In the genomic region with DNA sequence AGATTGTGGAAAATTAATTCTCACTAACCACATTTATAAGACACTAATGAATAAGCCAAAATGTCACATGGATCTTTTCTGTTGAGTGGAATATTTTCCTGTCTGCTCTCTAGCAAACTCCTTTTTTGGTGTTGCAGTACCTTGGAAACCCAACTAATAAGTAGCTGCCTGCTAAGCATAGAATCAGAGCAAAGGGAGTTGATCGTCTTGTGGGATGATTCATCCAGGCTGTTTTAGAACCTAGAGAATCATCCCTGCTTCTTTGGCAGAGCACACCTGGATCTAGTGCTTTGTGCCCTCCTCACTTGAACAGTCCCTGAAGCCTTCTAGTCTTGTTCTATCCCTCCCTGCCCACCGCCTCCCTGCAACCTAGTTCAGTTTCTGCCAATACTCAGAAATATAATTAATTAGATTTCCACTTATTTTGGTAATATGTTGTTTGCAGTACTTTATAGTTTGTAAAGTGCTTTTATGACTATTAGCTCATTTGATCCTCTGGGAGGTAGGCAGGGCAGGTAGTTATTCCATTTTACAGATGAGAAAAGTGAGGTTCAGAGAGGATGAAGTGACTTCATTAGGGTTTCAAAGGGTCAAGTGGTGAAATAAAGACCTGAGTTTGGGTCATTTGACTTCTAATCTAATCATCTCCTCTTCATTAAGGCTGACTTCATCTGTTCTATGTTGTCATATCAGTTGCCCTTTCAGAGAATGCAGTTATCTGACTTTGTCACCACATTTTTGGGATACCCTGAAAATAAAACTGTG, we compare ENCODE assay signal across 9 cellular contexts. TPM values are rescaled to one million over a fixed set of nuclear protein-coding genes. Genes with fewer than 3 reads are reported as not detected.
DNase-seq lines count a peak whose midpoint lies in the region; ATAC-seq and TF ChIP-seq lines count a peak whose summit lies in the region.
"Had no signal": no experiment of that assay in that cellular context is flagged by ENCODE, and none has a peak within 500 bp of the region (broad histone marks: within the 10 kb centered on the region; RNA-seq: fewer than 3 reads in every experiment).

No MANE protein-coding gene starts in this region.

- BruUV-seq in Panc1 (replicated peaks; lab: Mats Ljungman, UMichigan), result TSS peak; percentile 74

- H3K36me3 ChIP-seq in Panc1 (ENCODE audit: control insufficient read depth, insufficient read depth, low read length) (no peaks in the 10 kb centered on the region), esophagus (ENCODE audit: control insufficient read depth in 2 of 2, insufficient read depth in 2 of 2, low read length in 1 of 2) (no peaks in the 10 kb centered on the region), H7 (replicated peaks; ENCODE audit: control insufficient read depth, insufficient read depth, low read length) (no peaks in the 10 kb centered on the region), ascending aorta (no peaks in the 10 kb centered on the region)

- H3K4me3 Mint-ChIP-seq in progenitor cell of endocrine pancreas (ENCODE audit: low read depth), result peak overlapping the region; percentile 86

- TF ChIP-seq CTCF in Panc1 (IDR thresholded peaks at IDR 0.05), result no peak
- TF ChIP-seq CTCF in progenitor cell of endocrine pancreas (IDR thresholded peaks at IDR 0.05; ENCODE audit: unreplicated experiment), result no peak
- TF ChIP-seq CTCF in ascending aorta (IDR thresholded peaks at IDR 0.05), result no peak

- CTCF ChIA-PET in Panc1 (lab: Charles Lee), result no interaction called here

- peak; percentile 7 for DNase-seq in EL
- DNase-seq in Panc1 (ENCODE audit: low read depth, low spot score), result no peak
- DNase-seq in progenitor cell of endocrine pancreas (ENCODE audit: low spot score, unreplicated experiment), result no peak
- DNase-seq in H7, result no peak
- DNase-seq in ascending aorta (ENCODE audit: low spot score in 2 of 2), result no peak
- DNase-seq: activated CD4-positive, CD25-positive, alpha-beta regulatory T cell treated with anti-CD3 and anti-CD28 coated beads, Interleukin-2, amount 50 U/mL, for 72 hours had no signal

- POLR2A ChIA-PET in Panc1 (lab: Charles Lee), result interaction anchor here (0.6 kb wide), 1 partner anchor 113 kb away, joined by 6 read pairs; no protein-coding TSS in a partner anchor

- intact Hi-C loops in Panc1 (cut with micrococcal nuclease; ENCODE audit: unreplicated experiment) (no loop called here), ascending aorta (cut with DNase I) (no loop called here)

- H3K9me3 Mint-ChIP-seq in progenitor cell of endocrine pancreas (ENCODE audit: low read depth), result no peaks in the 10 kb centered on the region

- no peaks in the 10 kb centered on the region for H3K27me3 ChIP-seq in Panc1 (ENCODE audit: control insufficient read depth, insufficient read depth, low read length)
- no peaks in the 10 kb centered on the region for H3K27me3 ChIP-seq in esophagus (ENCODE audit: control insufficient read depth in 1 of 2, insufficient read depth in 2 of 2, low read length in 2 of 2)
- peaks cover 2% of the 10 kb centered on the region; the same call in 1 of the 2 replicates for H3K27me3 ChIP-seq in H7 (ENCODE audit: control insufficient read depth, insufficient read depth, low read length)
- H3K27me3 ChIP-seq in ascending aorta, result no peaks in the 10 kb centered on the region

- H3K4me3 ChIP-seq in Panc1 (ENCODE audit: low read depth in 2 of 2, low read length in 2 of 2) (no peak overlapping the region), esophagus (ENCODE audit: low read depth in 1 of 2, low read length in 2 of 2) (no peak overlapping the region), H7 (ENCODE audit: insufficient read depth, low read depth, low read length) (no peak overlapping the region), ascending aorta (peak overlapping the region in 1 of 2 donors; percentile 99)

- in situ Hi-C loops in Panc1 (cut with HindIII; ENCODE audit: low pct_unique_long_range_greater_than_20kb, low sequenced_read_pairs), result no loop called here

- H3K27ac ChIP-seq in Panc1 (ENCODE audit: low read length) (peak overlapping the region; percentile 84; the same call in 1 of the 2 replicates), esophagus (ENCODE audit: low read depth in 2 of 2, low read length in 1 of 2) (peak overlapping the region; percentile 48 to 49), ascending aorta (peak overlapping the region in 1 of 2 donors; percentile 97)

- ATAC-seq in Panc1 (no peak), HG03097 (IDR thresholded peaks at IDR 0.05; ENCODE audit: low FRiP score, unreplicated experiment) (no peak), GM21447 (IDR thresholded peaks at IDR 0.05; ENCODE audit: unreplicated experiment) (no peak)

- H3K27me3 Mint-ChIP-seq in progenitor cell of endocrine pancreas, result no peaks in the 10 kb centered on the region

- peaks cover 17% of the 10 kb centered on the region for H3K4me1 Mint-ChIP-seq in progenitor cell of endocrine pancreas (ENCODE audit: low read depth)

- peaks cover 2% of the 10 kb centered on the region for H3K36me3 Mint-ChIP-seq in progenitor cell of endocrine pancreas (ENCODE audit: insufficient read depth)

- 30 to 37% methylated on average over 2 of the region's 2 CpGs for WGBS in esophagus, 2 donors

- H3K9me3 ChIP-seq in Panc1 (ENCODE audit: control insufficient read depth, insufficient read depth, low read depth, low read length), result no peaks in the 10 kb centered on the region
- no peaks in the 10 kb centered on the region for H3K9me3 ChIP-seq in esophagus (ENCODE audit: control insufficient read depth in 2 of 2, insufficient read depth in 1 of 2, low read depth in 1 of 2, low read length in 1 of 2)
- H3K9me3 ChIP-seq in ascending aorta, result no peaks in the 10 kb centered on the region

- peaks cover 16% of the 10 kb centered on the region for H3K4me1 ChIP-seq in Panc1 (ENCODE audit: control insufficient read depth, insufficient read depth, low read length)
- H3K4me1 ChIP-seq in esophagus (ENCODE audit: control insufficient read depth in 2 of 2, insufficient read depth in 2 of 2, low read length in 1 of 2), result peaks cover 0 to 2% of the 10 kb centered on the region in 2 donors
- peaks cover 0 to 7% of the 10 kb centered on the region in 2 donors for H3K4me1 ChIP-seq in ascending aorta

- no peak overlapping the region for H3K27ac Mint-ChIP-seq in progenitor cell of endocrine pancreas

RNA-seq across cellular contexts. Expression of gene AGO4, which starts 2.5 kb away (rescaled TPM):
- total RNA-seq in Panc1 (2021; ENCODE audit: unreplicated experiment) (14.8 TPM), progenitor cell of endocrine pancreas (35.1 and 35.6 TPM in 2 replicates), ascending aorta (40.4 TPM)
- polyA plus RNA-seq in Panc1 (2012; ENCODE audit: insufficient read length), result 12.7 TPM
- 1 to 10 TPM; 5.5 to 9.1 TPM for polyA plus RNA-seq in esophagus
- total RNA-seq in H7 (2014; rRNA removed; shearing (Covaris generic)), result 8.3 and 23.4 TPM in 2 replicates

RNA-seq across cellular contexts. Expression of gene CLSPN, which starts 40.5 kb away (rescaled TPM):
- 52.1 TPM for total RNA-seq in Panc1 (2021; ENCODE audit: unreplicated experiment)
- 6.5 TPM for polyA plus RNA-seq in Panc1 (2012; ENCODE audit: insufficient read length)
- 1 to 10 TPM in 1 of 2 donors, under 1 TPM in 1; 0.94 to 1.9 TPM for polyA plus RNA-seq in esophagus
- 20.6 and 23.3 TPM in 2 replicates for total RNA-seq in progenitor cell of endocrine pancreas
- 39.6 and 53.4 TPM in 2 replicates for total RNA-seq in H7 (2014; rRNA removed; shearing (Covaris generic))
- not detected for total RNA-seq in ascending aorta

Comparison
In these comparisons a context has a peak if more than half of its experiments do, and no peak if none do; other contexts are left out.
1. RNA of gene CLSPN, which starts 40.5 kb away (total RNA-seq): 52.1 TPM in Panc1 (single experiment), 39.6 to 53.4 TPM in H7 and 20.6 to 23.3 TPM in progenitor cell of endocrine pancreas; not detected in ascending aorta (single experiment); every median in the first group is over 10 times any median in the second.